ENCODE assay signal across 17 cellular contexts in the genomic region with DNA sequence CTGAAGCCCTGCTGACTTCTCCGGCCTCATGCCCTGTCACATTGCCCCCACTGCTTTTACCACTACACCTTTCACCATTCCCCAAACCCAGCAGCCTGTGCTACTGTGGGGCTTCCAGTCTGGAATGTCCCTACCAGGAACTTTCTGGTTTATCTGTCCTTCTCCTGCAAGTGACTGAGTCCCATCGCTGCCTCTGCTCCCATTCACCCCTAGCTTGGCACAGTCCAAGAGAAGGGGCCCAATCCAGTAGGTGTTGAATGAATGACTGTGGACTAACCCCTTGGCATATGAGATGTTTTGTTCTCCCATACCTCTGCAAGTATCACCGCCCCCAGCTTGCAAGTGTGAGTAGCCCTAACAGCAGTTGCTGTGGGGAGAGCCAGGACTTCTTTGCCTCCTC. TPM values are rescaled to one million over a fixed set of nuclear protein-coding genes. Genes with fewer than 3 reads are reported as not detected.
DNase-seq lines count a peak whose midpoint lies in the region; ATAC-seq and TF ChIP-seq lines count a peak whose summit lies in the region.
"Had no signal": no experiment of that assay in that cellular context is flagged by ENCODE, and none has a peak within 500 bp of the region (broad histone marks: within the 10 kb centered on the region; RNA-seq: fewer than 3 reads in every experiment).

No MANE protein-coding gene starts in this region.

- H4K20me1 ChIP-seq in KMS-11 (ENCODE audit: insufficient read depth): no peaks in the 10 kb centered on the region

- DNase-seq in CD4-positive, alpha-beta T cell: no peak
- DNase-seq in central memory CD8-positive, alpha-beta T cell (ENCODE audit: low spot score in 2 of 2): no peak
- no peak for DNase-seq in naive thymus-derived CD8-positive, alpha-beta T cell
- DNase-seq in body of pancreas: no peak
- no peak for DNase-seq in H7
- DNase-seq in activated gamma-delta T cell (lab: John Stamatoyannopoulos, UW): no peak
- DNase-seq: activated effector memory CD4-positive, alpha-beta T cell treated with Interleukin-2 at 50 U/mL for 16 hours; cerebellar nuclear complex; foreskin fibroblast; NCI-H2081; occipital lobe; right lobe of liver; SIG-M5 had no signal

- peak overlapping the region; percentile 19; the same call in 1 of the 2 replicates for H3K9ac ChIP-seq in KMS-11

- no peaks in the 10 kb centered on the region for H3K27me3 Mint-ChIP-seq in CD4-positive, alpha-beta T cell
- H3K27me3 Mint-ChIP-seq in central memory CD8-positive, alpha-beta T cell: no peaks in the 10 kb centered on the region
- H3K27me3 Mint-ChIP-seq in naive thymus-derived CD8-positive, alpha-beta T cell: no peaks in the 10 kb centered on the region

- H3K4me3 Mint-ChIP-seq in CD4-positive, alpha-beta T cell: no peak overlapping the region
- no peak overlapping the region for H3K4me3 Mint-ChIP-seq in central memory CD8-positive, alpha-beta T cell
- H3K4me3 Mint-ChIP-seq in naive thymus-derived CD8-positive, alpha-beta T cell: no peak overlapping the region

- no peaks in the 10 kb centered on the region for H3K79me2 ChIP-seq in KMS-11 (ENCODE audit: insufficient read depth, low read depth)

- no peaks in the 10 kb centered on the region for H3K27me3 ChIP-seq in CD4-positive, alpha-beta T cell (ENCODE audit: control insufficient read depth, insufficient read depth, low read length)
- H3K27me3 ChIP-seq in KMS-11 (ENCODE audit: insufficient read depth, low read depth): no peaks in the 10 kb centered on the region
- no peaks in the 10 kb centered on the region for H3K27me3 ChIP-seq in body of pancreas
- no peaks in the 10 kb centered on the region for H3K27me3 ChIP-seq in H7 (ENCODE audit: control insufficient read depth, insufficient read depth, low read length)
- H3K27me3 ChIP-seq: right lobe of liver had no signal

- CTCF ChIA-PET in CD4-positive, alpha-beta T cell (lab: Charles Lee): no interaction called here

- H3K4me1 ChIP-seq in KMS-11 (ENCODE audit: low read depth, poor library complexity, severe bottlenecking) (peaks cover 82% of the 10 kb centered on the region), body of pancreas (peaks cover 19% of the 10 kb centered on the region)

- H3K9me3 ChIP-seq in CD4-positive, alpha-beta T cell (ENCODE audit: control insufficient read depth, low read length): no peaks in the 10 kb centered on the region
- H3K9me3 ChIP-seq in body of pancreas: no peaks in the 10 kb centered on the region
- H3K9me3 ChIP-seq: right lobe of liver had no signal

- no peak overlapping the region for H2AFZ ChIP-seq in KMS-11 (ENCODE audit: low read depth)

- H3K36me3 ChIP-seq in KMS-11 (ENCODE audit: insufficient read depth) (no peaks in the 10 kb centered on the region), body of pancreas (replicated peaks in 1 of 2; ENCODE audit: insufficient read depth in 1 of 2, low read depth in 2 of 2) (no peaks in the 10 kb centered on the region), H7 (replicated peaks; ENCODE audit: control insufficient read depth, insufficient read depth, low read length) (no peaks in the 10 kb centered on the region)
- H3K36me3 ChIP-seq: right lobe of liver had no signal

- H3K4me3 ChIP-seq in KMS-11 (IDR thresholded peaks at IDR 0.05; ENCODE audit: insufficient read depth, low read depth, low read length): peak overlapping the region; percentile 17
- no peak overlapping the region for H3K4me3 ChIP-seq in body of pancreas
- no peak overlapping the region for H3K4me3 ChIP-seq in H7 (ENCODE audit: insufficient read depth, low read depth, low read length)
- H3K4me3 ChIP-seq: right lobe of liver had no signal

- peaks cover 33% of the 10 kb centered on the region for H3K36me3 Mint-ChIP-seq in CD4-positive, alpha-beta T cell (ENCODE audit: low read depth)
- H3K36me3 Mint-ChIP-seq in central memory CD8-positive, alpha-beta T cell (ENCODE audit: insufficient read depth): peaks cover 27% of the 10 kb centered on the region
- peaks cover 0 to 16% (median 0%) of the 10 kb centered on the region in 3 donors for H3K36me3 Mint-ChIP-seq in naive thymus-derived CD8-positive, alpha-beta T cell
- H3K36me3 Mint-ChIP-seq: IgD-negative memory B cell had no signal

- intact Hi-C loops in CD4-positive, alpha-beta T cell (cut with DNase I, micrococcal nuclease): loop anchor here in 1 of 2 experiments (10.0 kb wide), 2 partner anchors 126 to 1716 kb away; a partner anchor contains a TSS
- intact Hi-C loops in body of pancreas (cut with DNase I): no loop called here

- WGBS in body of pancreas, 2 donors: 84 to 95% methylated on average over 3 of the region's 3 CpGs

- TF ChIP-seq POLR2A in body of pancreas (IDR thresholded peaks at IDR 0.05): no peak

- ATAC-seq in CD4-positive, alpha-beta T cell (ENCODE audit: poor library complexity): no peak
- ATAC-seq in central memory CD8-positive, alpha-beta T cell (replicated peaks; ENCODE audit: extremely low read depth, poor library complexity, severe bottlenecking): no peak
- no peak for ATAC-seq in naive thymus-derived CD8-positive, alpha-beta T cell
- no peak for ATAC-seq in body of pancreas
- no peak for ATAC-seq in HG03378 (IDR thresholded peaks at IDR 0.05; ENCODE audit: unreplicated experiment)

- H3K27ac Mint-ChIP-seq in CD4-positive, alpha-beta T cell: peak overlapping the region; percentile 66
- peak overlapping the region; percentile 10 for H3K27ac Mint-ChIP-seq in central memory CD8-positive, alpha-beta T cell (ENCODE audit: low read depth)
- H3K27ac Mint-ChIP-seq in naive thymus-derived CD8-positive, alpha-beta T cell: peak overlapping the region; percentile 41 to 82 (median 72)
- H3K27ac Mint-ChIP-seq: IgD-negative memory B cell had no signal

- H3K27ac ChIP-seq in CD4-positive, alpha-beta T cell (ENCODE audit: low read depth, low read length): no peak overlapping the region
- peak overlapping the region; percentile 63 for H3K27ac ChIP-seq in KMS-11
- H3K27ac ChIP-seq in body of pancreas: peak overlapping the region in 1 of 4 donors; percentile 19
- H3K27ac ChIP-seq: HL-60, right lobe of liver had no signal

- TF ChIP-seq CTCF in CD4-positive, alpha-beta T cell (IDR thresholded peaks at IDR 0.05): no peak
- TF ChIP-seq CTCF in KMS-11 (conservative IDR thresholded peaks at IDR 0.05; ENCODE audit: low read depth, low read length): no peak
- TF ChIP-seq CTCF in body of pancreas (IDR thresholded peaks at IDR 0.05): no peak

- POLR2A ChIA-PET in CD4-positive, alpha-beta T cell (lab: Charles Lee): no interaction called here
- POLR2A ChIA-PET in naive thymus-derived CD8-positive, alpha-beta T cell (lab: Charles Lee): interaction anchor here (0.5 to 1.7 kb wide), 3 partner anchors 8 to 31 kb away, joined by 4 to 8 read pairs (median 6); no protein-coding TSS in a partner anchor

- H3K4me1 Mint-ChIP-seq in CD4-positive, alpha-beta T cell (ENCODE audit: low read depth): peaks cover 34% of the 10 kb centered on the region
- peaks cover 29% of the 10 kb centered on the region for H3K4me1 Mint-ChIP-seq in central memory CD8-positive, alpha-beta T cell
- H3K4me1 Mint-ChIP-seq in naive thymus-derived CD8-positive, alpha-beta T cell: peaks cover 20 to 34% (median 31%) of the 10 kb centered on the region in 4 donors

- H3K4me2 ChIP-seq in KMS-11: peak overlapping the region; percentile 42

- no peaks in the 10 kb centered on the region for H3K9me3 Mint-ChIP-seq in CD4-positive, alpha-beta T cell
- no peaks in the 10 kb centered on the region for H3K9me3 Mint-ChIP-seq in central memory CD8-positive, alpha-beta T cell
- H3K9me3 Mint-ChIP-seq in naive thymus-derived CD8-positive, alpha-beta T cell: no peaks in the 10 kb centered on the region
- H3K9me3 Mint-ChIP-seq: IgD-negative memory B cell had no signal

RNA-seq across cellular contexts. Expression of a gene that starts 31.9 kb away (rescaled TPM):
- 10 to 100 TPM; 63.5 to 64.0 TPM for total RNA-seq in CD4-positive, alpha-beta T cell
- 10 to 100 TPM; 54.5 to 62.2 TPM for total RNA-seq in naive thymus-derived CD8-positive, alpha-beta T cell
- 100 to 1,000 TPM in 1 of 3 donors, 10 to 100 TPM in 2; 82.2 to 112 (median 83.9) TPM for polyA plus RNA-seq in naive thymus-derived CD8-positive, alpha-beta T cell
- total RNA-seq in body of pancreas: 10 to 100 TPM; 10.1 to 14.5 TPM
- 28.1 and 32.0 TPM in 2 replicates for total RNA-seq in H7 (2014; rRNA removed; shearing (Covaris generic))

Comparison
In these comparisons a context has a peak if more than half of its experiments do, and no peak if none do; other contexts are left out.
1. H3K27ac Mint-ChIP-seq: peak in every context shown above with its lines; median percentile 72 in naive thymus-derived CD8-positive, alpha-beta T cell; 66 in CD4-positive, alpha-beta T cell; 10 in central memory CD8-positive, alpha-beta T cell.